1 cellular context compared by ENCODE assay signal in genomic region chr6:26354162-26354561, GRCh38.
TF ChIP-seq lines count a peak whose summit lies in the region.

No MANE protein-coding gene starts in this region.

TF ChIP-seq in HepG2, 621 proteins besides CTCF, POLR2A, EP300 and RAD21 (continues in another document):
- TF ChIP-seq PLSCR1 (CRISPR knock-in tag; IDR thresholded peaks at IDR 0.05; ENCODE audit: borderline replicate concordance) (no peak), GFI1 (CRISPR knock-in tag; IDR thresholded peaks at IDR 0.05; ENCODE audit: borderline replicate concordance) (no peak), TAF1 (CRISPR knock-in tag; IDR thresholded peaks at IDR 0.05) (no peak), RBFOX2 (IDR thresholded peaks at IDR 0.05; ENCODE audit: low read depth, low read length) (no peak), GTF3A (CRISPR knock-in tag; conservative IDR thresholded peaks at IDR 0.05) (no peak), ZNF331 (CRISPR knock-in tag; IDR thresholded peaks at IDR 0.05) (no peak), ZNF225 (CRISPR knock-in tag; IDR thresholded peaks at IDR 0.05) (no peak), ETV5 (CRISPR knock-in tag; IDR thresholded peaks at IDR 0.05; ENCODE audit: borderline replicate concordance) (peak; percentile 19; the same call in 1 of the 2 replicates), RBAK (CRISPR knock-in tag; IDR thresholded peaks at IDR 0.05) (no peak), ESRRA (CRISPR knock-in tag; IDR thresholded peaks at IDR 0.05; ENCODE audit: low read depth) (no peak), ZFX (CRISPR knock-in tag; IDR thresholded peaks at IDR 0.05; ENCODE audit: low read depth) (no peak), ZNF350 (CRISPR knock-in tag; IDR thresholded peaks at IDR 0.05; ENCODE audit: borderline replicate concordance, low read depth) (no peak), SETDB1 (CRISPR knock-in tag; IDR thresholded peaks at IDR 0.05; ENCODE audit: borderline replicate concordance) (no peak), ZNF367 (CRISPR knock-in tag; IDR thresholded peaks at IDR 0.05; ENCODE audit: borderline replicate concordance) (no peak), GPN1 (CRISPR knock-in tag; IDR thresholded peaks at IDR 0.05; ENCODE audit: borderline replicate concordance) (no peak), LRRFIP1 (CRISPR knock-in tag; conservative IDR thresholded peaks at IDR 0.05) (no peak), BCL6 (CRISPR knock-in tag; IDR thresholded peaks at IDR 0.05) (no peak), MLXIP (CRISPR knock-in tag; IDR thresholded peaks at IDR 0.05; ENCODE audit: borderline replicate concordance) (no peak), ZFP36L1 (CRISPR knock-in tag; IDR thresholded peaks at IDR 0.05) (no peak), ZNF431 (CRISPR knock-in tag; IDR thresholded peaks at IDR 0.05; ENCODE audit: borderline replicate concordance, low read depth) (no peak), ZNF576 (CRISPR knock-in tag; IDR thresholded peaks at IDR 0.05) (no peak), SAFB2 (CRISPR knock-in tag; IDR thresholded peaks at IDR 0.05; ENCODE audit: borderline replicate concordance, low read depth) (no peak), SKIL (CRISPR knock-in tag; IDR thresholded peaks at IDR 0.05; ENCODE audit: borderline replicate concordance) (no peak), UBTF (CRISPR knock-in tag; IDR thresholded peaks at IDR 0.05) (no peak), ZGPAT (CRISPR knock-in tag; IDR thresholded peaks at IDR 0.05) (no peak), KDM5A (IDR thresholded peaks at IDR 0.05; ENCODE audit: borderline replicate concordance, low read length) (no peak), ZNF660 (CRISPR knock-in tag; IDR thresholded peaks at IDR 0.05; ENCODE audit: borderline replicate concordance, low read depth) (no peak), PREB (CRISPR knock-in tag; IDR thresholded peaks at IDR 0.05) (no peak), ZNF501 (CRISPR knock-in tag; IDR thresholded peaks at IDR 0.05) (no peak), MIER3 (CRISPR knock-in tag; IDR thresholded peaks at IDR 0.05; ENCODE audit: borderline replicate concordance) (no peak), ZNF776 (CRISPR knock-in tag; IDR thresholded peaks at IDR 0.05) (no peak), KDM1A (CRISPR knock-in tag; IDR thresholded peaks at IDR 0.05) (no peak), PRDM10 (CRISPR knock-in tag; IDR thresholded peaks at IDR 0.05; ENCODE audit: low read depth) (no peak), GTF2F1 (IDR thresholded peaks at IDR 0.05; ENCODE audit: low read length) (no peak), ZNF749 (CRISPR knock-in tag; IDR thresholded peaks at IDR 0.05; ENCODE audit: borderline replicate concordance) (no peak), FOXC1 (CRISPR knock-in tag; IDR thresholded peaks at IDR 0.05; ENCODE audit: borderline replicate concordance) (no peak), ZBTB7A (CRISPR knock-in tag; IDR thresholded peaks at IDR 0.05) (no peak), FOSL1 (CRISPR knock-in tag; IDR thresholded peaks at IDR 0.05; ENCODE audit: borderline replicate concordance) (no peak), ZNF616 (CRISPR knock-in tag; IDR thresholded peaks at IDR 0.05; ENCODE audit: low read depth) (no peak), SIN3A (IDR thresholded peaks at IDR 0.05; ENCODE audit: borderline replicate concordance, low read depth, low read length) (no peak), JUN (CRISPR knock-in tag; IDR thresholded peaks at IDR 0.05) (no peak), SNAPC5 (CRISPR knock-in tag; IDR thresholded peaks at IDR 0.05; ENCODE audit: borderline replicate concordance) (no peak), ELF1 (CRISPR knock-in tag; IDR thresholded peaks at IDR 0.05) (no peak; the same call in 1 of the 2 replicates), MLX (CRISPR knock-in tag; IDR thresholded peaks at IDR 0.05) (no peak)
